ENCODE assay signal across 16 cellular contexts in genomic region chr6:72955666-72956065, GRCh38.
DNase-seq lines count a peak whose midpoint lies in the region; ATAC-seq and TF ChIP-seq lines count a peak whose summit lies in the region.
"Had no signal": no experiment of that assay in that cellular context is flagged by ENCODE, and none has a peak within 500 bp of the region (broad histone marks: within the 10 kb centered on the region; RNA-seq: fewer than 3 reads in every experiment).

No MANE protein-coding gene starts in this region.

- no peak for TF ChIP-seq POLR2A in Peyer's patch (IDR thresholded peaks at IDR 0.05)

- POLR2A ChIA-PET in naive thymus-derived CD8-positive, alpha-beta T cell (lab: Charles Lee): no interaction called here

- H3K27ac ChIP-seq in Peyer's patch: no peak overlapping the region
- H3K27ac ChIP-seq: right atrium auricular region had no signal

- peaks cover 0 to 7% (median 0%) of the 10 kb centered on the region in 3 donors for H3K36me3 Mint-ChIP-seq in naive thymus-derived CD8-positive, alpha-beta T cell
- H3K36me3 Mint-ChIP-seq: immature natural killer cell had no signal

- H3K27me3 Mint-ChIP-seq in naive thymus-derived CD8-positive, alpha-beta T cell: no peaks in the 10 kb centered on the region

- no peak for TF ChIP-seq CTCF in Peyer's patch (IDR thresholded peaks at IDR 0.05)

- peak; percentile 79 for ATAC-seq in HG02759 (IDR thresholded peaks at IDR 0.05; ENCODE audit: unreplicated experiment)
- ATAC-seq in SK-N-SH treated with all-trans-retinoic acid at 6 μM for 48 hours: peak; percentile 21; the same call in 1 of the 3 replicates
- ATAC-seq in naive thymus-derived CD8-positive, alpha-beta T cell: no peak
- ATAC-seq in GM18861 (IDR thresholded peaks at IDR 0.05; ENCODE audit: unreplicated experiment): no peak
- ATAC-seq: activated CD4-positive, CD25-positive, alpha-beta regulatory T cell treated with anti-CD3 and anti-CD28 coated beads, Interleukin-2, amount 50 U/mL, for 24 hours had no signal

- no peaks in the 10 kb centered on the region for H3K36me3 ChIP-seq in Peyer's patch
- H3K36me3 ChIP-seq: right atrium auricular region had no signal

- no peaks in the 10 kb centered on the region for H3K9me3 ChIP-seq in Peyer's patch
- H3K9me3 ChIP-seq: right atrium auricular region had no signal

- peak; percentile 28 for DNase-seq in ELR (ENCODE audit: low read depth)
- peak; percentile 40 for DNase-seq in kidney tubule cell (ENCODE audit: low spot score)
- DNase-seq in naive thymus-derived CD8-positive, alpha-beta T cell: no peak
- DNase-seq in Peyer's patch: no peak
- DNase-seq in MV-4-11 (lab: John Stamatoyannopoulos, UW): no peak
- DNase-seq: activated gamma-delta T cell, aorta, glutamatergic neuron, immature natural killer cell, NCI-H526 treated with DMSO at 0.1 percent for 48 hours, substantia nigra had no signal

- H3K4me3 ChIP-seq in Peyer's patch: no peak overlapping the region
- H3K4me3 ChIP-seq: right atrium auricular region had no signal

- H3K9me3 Mint-ChIP-seq in naive thymus-derived CD8-positive, alpha-beta T cell: no peaks in the 10 kb centered on the region
- H3K9me3 Mint-ChIP-seq: immature natural killer cell had no signal

- no peak overlapping the region for H3K4me3 Mint-ChIP-seq in naive thymus-derived CD8-positive, alpha-beta T cell
- H3K4me3 Mint-ChIP-seq: immature natural killer cell had no signal

- H3K4me1 Mint-ChIP-seq in naive thymus-derived CD8-positive, alpha-beta T cell: peaks cover 5 to 25% (median 7%) of the 10 kb centered on the region in 4 donors

- no peaks in the 10 kb centered on the region for H3K27me3 ChIP-seq in Peyer's patch
- H3K27me3 ChIP-seq: right atrium auricular region had no signal

- no peaks in the 10 kb centered on the region for H3K4me1 ChIP-seq in Peyer's patch
- H3K4me1 ChIP-seq: right atrium auricular region had no signal

- H3K27ac Mint-ChIP-seq in naive thymus-derived CD8-positive, alpha-beta T cell: peak overlapping the region in 2 of 10 donors; percentile 29 to 37

TF ChIP-seq in SK-N-SH treated with all-trans-retinoic acid at 6 μM for 48 hours, 23 proteins besides CTCF, POLR2A, EP300 and RAD21:
- TF ChIP-seq, protein P1, sequence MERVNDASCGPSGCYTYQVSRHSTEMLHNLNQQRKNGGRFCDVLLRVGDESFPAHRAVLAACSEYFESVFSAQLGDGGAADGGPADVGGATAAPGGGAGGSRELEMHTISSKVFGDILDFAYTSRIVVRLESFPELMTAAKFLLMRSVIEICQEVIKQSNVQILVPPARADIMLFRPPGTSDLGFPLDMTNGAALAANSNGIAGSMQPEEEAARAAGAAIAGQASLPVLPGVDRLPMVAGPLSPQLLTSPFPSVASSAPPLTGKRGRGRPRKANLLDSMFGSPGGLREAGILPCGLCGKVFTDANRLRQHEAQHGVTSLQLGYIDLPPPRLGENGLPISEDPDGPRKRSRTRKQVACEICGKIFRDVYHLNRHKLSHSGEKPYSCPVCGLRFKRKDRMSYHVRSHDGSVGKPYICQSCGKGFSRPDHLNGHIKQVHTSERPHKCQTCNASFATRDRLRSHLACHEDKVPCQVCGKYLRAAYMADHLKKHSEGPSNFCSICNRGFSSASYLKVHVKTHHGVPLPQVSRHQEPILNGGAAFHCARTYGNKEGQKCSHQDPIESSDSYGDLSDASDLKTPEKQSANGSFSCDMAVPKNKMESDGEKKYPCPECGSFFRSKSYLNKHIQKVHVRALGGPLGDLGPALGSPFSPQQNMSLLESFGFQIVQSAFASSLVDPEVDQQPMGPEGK (CRISPR knock-in tag; IDR thresholded peaks at IDR 0.05; ENCODE audit: borderline replicate concordance): no peak
- no peak for TF ChIP-seq ZFP30 (CRISPR knock-in tag; IDR thresholded peaks at IDR 0.05)
- no peak for TF ChIP-seq ZNF565 (CRISPR knock-in tag; conservative IDR thresholded peaks at IDR 0.05; ENCODE audit: low read depth)
- TF ChIP-seq BACH2 (CRISPR knock-in tag; IDR thresholded peaks at IDR 0.05; ENCODE audit: borderline replicate concordance): no peak
- TF ChIP-seq ARNTL (CRISPR knock-in tag; IDR thresholded peaks at IDR 0.05; ENCODE audit: borderline replicate concordance, low read depth): no peak
- TF ChIP-seq, protein P2, sequence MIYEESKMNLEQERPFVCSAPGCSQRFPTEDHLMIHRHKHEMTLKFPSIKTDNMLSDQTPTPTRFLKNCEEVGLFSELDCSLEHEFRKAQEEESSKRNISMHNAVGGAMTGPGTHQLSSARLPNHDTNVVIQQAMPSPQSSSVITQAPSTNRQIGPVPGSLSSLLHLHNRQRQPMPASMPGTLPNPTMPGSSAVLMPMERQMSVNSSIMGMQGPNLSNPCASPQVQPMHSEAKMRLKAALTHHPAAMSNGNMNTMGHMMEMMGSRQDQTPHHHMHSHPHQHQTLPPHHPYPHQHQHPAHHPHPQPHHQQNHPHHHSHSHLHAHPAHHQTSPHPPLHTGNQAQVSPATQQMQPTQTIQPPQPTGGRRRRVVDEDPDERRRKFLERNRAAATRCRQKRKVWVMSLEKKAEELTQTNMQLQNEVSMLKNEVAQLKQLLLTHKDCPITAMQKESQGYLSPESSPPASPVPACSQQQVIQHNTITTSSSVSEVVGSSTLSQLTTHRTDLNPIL (CRISPR knock-in tag; IDR thresholded peaks at IDR 0.05; ENCODE audit: low read depth): no peak
- TF ChIP-seq, protein P3, sequence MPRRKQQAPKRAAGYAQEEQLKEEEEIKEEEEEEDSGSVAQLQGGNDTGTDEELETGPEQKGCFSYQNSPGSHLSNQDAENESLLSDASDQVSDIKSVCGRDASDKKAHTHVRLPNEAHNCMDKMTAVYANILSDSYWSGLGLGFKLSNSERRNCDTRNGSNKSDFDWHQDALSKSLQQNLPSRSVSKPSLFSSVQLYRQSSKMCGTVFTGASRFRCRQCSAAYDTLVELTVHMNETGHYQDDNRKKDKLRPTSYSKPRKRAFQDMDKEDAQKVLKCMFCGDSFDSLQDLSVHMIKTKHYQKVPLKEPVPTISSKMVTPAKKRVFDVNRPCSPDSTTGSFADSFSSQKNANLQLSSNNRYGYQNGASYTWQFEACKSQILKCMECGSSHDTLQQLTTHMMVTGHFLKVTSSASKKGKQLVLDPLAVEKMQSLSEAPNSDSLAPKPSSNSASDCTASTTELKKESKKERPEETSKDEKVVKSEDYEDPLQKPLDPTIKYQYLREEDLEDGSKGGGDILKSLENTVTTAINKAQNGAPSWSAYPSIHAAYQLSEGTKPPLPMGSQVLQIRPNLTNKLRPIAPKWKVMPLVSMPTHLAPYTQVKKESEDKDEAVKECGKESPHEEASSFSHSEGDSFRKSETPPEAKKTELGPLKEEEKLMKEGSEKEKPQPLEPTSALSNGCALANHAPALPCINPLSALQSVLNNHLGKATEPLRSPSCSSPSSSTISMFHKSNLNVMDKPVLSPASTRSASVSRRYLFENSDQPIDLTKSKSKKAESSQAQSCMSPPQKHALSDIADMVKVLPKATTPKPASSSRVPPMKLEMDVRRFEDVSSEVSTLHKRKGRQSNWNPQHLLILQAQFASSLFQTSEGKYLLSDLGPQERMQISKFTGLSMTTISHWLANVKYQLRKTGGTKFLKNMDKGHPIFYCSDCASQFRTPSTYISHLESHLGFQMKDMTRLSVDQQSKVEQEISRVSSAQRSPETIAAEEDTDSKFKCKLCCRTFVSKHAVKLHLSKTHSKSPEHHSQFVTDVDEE (CRISPR knock-in tag; IDR thresholded peaks at IDR 0.05): no peak
- TF ChIP-seq PPARA (CRISPR knock-in tag; IDR thresholded peaks at IDR 0.05; ENCODE audit: borderline replicate concordance): no peak
- no peak for TF ChIP-seq RARB (CRISPR knock-in tag; IDR thresholded peaks at IDR 0.05)
- TF ChIP-seq GLIS3 (CRISPR knock-in tag; IDR thresholded peaks at IDR 0.05): no peak
- TF ChIP-seq TCF4 (CRISPR knock-in tag; IDR thresholded peaks at IDR 0.05; ENCODE audit: borderline replicate concordance): no peak

Comparison
In these comparisons a context has a peak if more than half of its experiments do, and no peak if none do; other contexts are left out.
1. DNase-seq: peak in ELR (single experiment) and kidney tubule cell (single experiment); none in naive thymus-derived CD8-positive, alpha-beta T cell (0 of 10), Peyer's patch (0 of 3) and MV-4-11 (single experiment).
2. ATAC-seq: peak in HG02759 (single experiment) and SK-N-SH treated with all-trans-retinoic acid at 6 μM for 48 hours (single experiment); none in naive thymus-derived CD8-positive, alpha-beta T cell (0 of 2) and GM18861 (single experiment).